In genomic region chrX:141924293-141924692, GRCh38 we compare ENCODE assay signal across 16 cellular contexts.
DNase-seq lines count a peak whose midpoint lies in the region; ATAC-seq and TF ChIP-seq lines count a peak whose summit lies in the region.
"Had no signal": no experiment of that assay in that cellular context is flagged by ENCODE, and none has a peak within 500 bp of the region (broad histone marks: within the 10 kb centered on the region; RNA-seq: fewer than 3 reads in every experiment).

No MANE protein-coding gene starts in this region.

- peak overlapping the region; percentile 32 for H3K27ac ChIP-seq in RWPE2 (ENCODE audit: poor library complexity, severe bottlenecking)
- H3K27ac ChIP-seq: BLaER1, HL-60 had no signal

- H3K4me3 ChIP-seq in RWPE2 (ENCODE audit: severe bottlenecking), result no peak overlapping the region
- H3K4me3 ChIP-seq: BLaER1 had no signal

- POLR2A ChIA-PET in GM10248 (lab: Yijun Ruan, JAX), result no interaction called here

- ATAC-seq in RWPE2 (ENCODE audit: low read depth), result peak; percentile 45; the same call in 2 of the 3 replicates
- ATAC-seq in HG03521 (IDR thresholded peaks at IDR 0.05; ENCODE audit: unreplicated experiment), result no peak

- H3K4me1 ChIP-seq in RWPE2 (ENCODE audit: insufficient read depth, poor library complexity, severe bottlenecking), result no peaks in the 10 kb centered on the region
- H3K4me1 ChIP-seq: BLaER1, Caco-2 had no signal

- peak; percentile 34 for DNase-seq in EH (ENCODE audit: low read depth)
- peak; percentile 11 for DNase-seq in HS-5 (ENCODE audit: low read depth)
- DNase-seq in RWPE2 (ENCODE audit: low spot score), result no peak
- peak; percentile 34 for DNase-seq in fibroblast of peridontal ligament (ENCODE audit: extremely low read depth)
- DNase-seq in iPS-NIHi7 (ENCODE audit: extremely low spot score), result no peak
- DNase-seq in GM10248 (ENCODE audit: extremely low spot score), result no peak
- DNase-seq: 8988T; AML-193; Caco-2; CD8-positive, alpha-beta memory T cell; DND-41; HCEC 1CT; HFFc6 had no signal

- H3K36me3 ChIP-seq in RWPE2 (ENCODE audit: low read depth), result no peaks in the 10 kb centered on the region
- H3K36me3 ChIP-seq: BLaER1 had no signal

- TF ChIP-seq CTCF in RWPE2 (IDR thresholded peaks at IDR 0.05; ENCODE audit: poor library complexity, severe bottlenecking), result no peak
- no peak for TF ChIP-seq CTCF in GM10248 (IDR thresholded peaks at IDR 0.05; ENCODE audit: control extremely low read depth, extremely low read depth, low read depth, missing control alignments)

- no peaks in the 10 kb centered on the region for H3K9me3 ChIP-seq in RWPE2 (ENCODE audit: severe bottlenecking)
- H3K9me3 ChIP-seq: BLaER1, Caco-2 had no signal

- CTCF ChIA-PET in GM10248 (lab: Yijun Ruan, JAX), result no interaction called here

- no peaks in the 10 kb centered on the region for H3K27me3 ChIP-seq in RWPE2 (ENCODE audit: insufficient read depth, poor library complexity, severe bottlenecking)

Comparison
In these comparisons a context has a peak if more than half of its experiments do, and no peak if none do; other contexts are left out.
1. DNase-seq: peak in EH (single experiment), HS-5 (single experiment) and fibroblast of peridontal ligament (single experiment); none in RWPE2 (single experiment), iPS-NIHi7 (single experiment) and GM10248 (single experiment).